Comparison of ENCODE assay signal across 15 cellular contexts in the genomic region with DNA sequence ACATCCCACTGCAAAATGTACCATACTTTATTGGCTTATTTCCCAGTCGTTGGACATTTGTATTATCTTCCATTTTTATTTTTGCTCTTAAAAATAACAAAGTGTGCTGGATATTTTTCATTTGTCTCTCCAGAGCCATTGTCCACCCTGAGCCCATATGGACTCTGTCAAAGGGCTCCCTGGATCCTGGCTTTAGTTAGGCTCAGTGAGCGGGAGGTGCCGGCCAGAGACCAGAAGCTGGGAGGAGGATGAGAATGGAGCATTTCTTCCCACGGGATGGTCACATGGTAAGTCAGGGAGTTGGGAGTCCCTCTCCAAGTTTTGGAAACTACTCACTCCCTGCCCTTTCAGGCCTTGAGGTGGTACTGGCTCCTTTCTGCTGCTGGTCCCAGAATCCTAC.
DNase-seq lines count a peak whose midpoint lies in the region; ATAC-seq, FAIRE-seq and TF ChIP-seq lines count a peak whose summit lies in the region.
"Had no signal": no experiment of that assay in that cellular context is flagged by ENCODE, and none has a peak within 500 bp of the region (broad histone marks: within the 10 kb centered on the region; RNA-seq: fewer than 3 reads in every experiment).

No MANE protein-coding gene starts in this region.

- no peak overlapping the region for H3K4me3 Mint-ChIP-seq in neural progenitor cell
- H3K4me3 Mint-ChIP-seq in naive thymus-derived CD8-positive, alpha-beta T cell, result no peak overlapping the region
- H3K4me3 Mint-ChIP-seq: CD14-positive monocyte; CD4-positive, alpha-beta memory T cell had no signal

- POLR2A ChIA-PET in naive thymus-derived CD8-positive, alpha-beta T cell (lab: Charles Lee), result no interaction called here

- H4K20me1 ChIP-seq in neural progenitor cell (ENCODE audit: low read depth), result no peaks in the 10 kb centered on the region
- H4K20me1 ChIP-seq: BLaER1 had no signal

- H3K9ac ChIP-seq in neural progenitor cell, result no peak overlapping the region
- H3K9ac ChIP-seq: BLaER1 had no signal

- H2AFZ ChIP-seq in neural progenitor cell (replicated peaks), result peak overlapping the region; percentile 72

- H3K27ac Mint-ChIP-seq in neural progenitor cell, result no peak overlapping the region
- no peak overlapping the region for H3K27ac Mint-ChIP-seq in naive thymus-derived CD8-positive, alpha-beta T cell
- H3K27ac Mint-ChIP-seq: CD14-positive monocyte; CD4-positive, alpha-beta memory T cell had no signal

- TF ChIP-seq CTCF in bronchial epithelial cell (IDR thresholded peaks at IDR 0.05; ENCODE audit: insufficient read depth, low read length, severe bottlenecking) (no peak), neural progenitor cell (IDR thresholded peaks at IDR 0.05) (no peak), vagina (IDR thresholded peaks at IDR 0.05) (no peak)

- FAIRE-seq in bronchial epithelial cell (lab: Jason Lieb, UNC), result peak; percentile 36

- H3K9me3 ChIP-seq in neural progenitor cell (ENCODE audit: low read depth), result peaks cover 10% of the 10 kb centered on the region
- H3K9me3 ChIP-seq in vagina, result no peaks in the 10 kb centered on the region
- H3K9me3 ChIP-seq: A549, BLaER1, HAP-1 had no signal

- H3K36me3 ChIP-seq in bronchial epithelial cell (ENCODE audit: control insufficient read depth, insufficient read depth, low read length) (no peaks in the 10 kb centered on the region), neural progenitor cell (no peaks in the 10 kb centered on the region), vagina (no peaks in the 10 kb centered on the region)
- H3K36me3 ChIP-seq: BLaER1, HAP-1 had no signal

- no peak for TF ChIP-seq POLR2A in vagina (IDR thresholded peaks at IDR 0.05)

- H3K4me1 ChIP-seq in neural progenitor cell (peaks cover 5% of the 10 kb centered on the region), vagina (peaks cover 16% of the 10 kb centered on the region)
- H3K4me1 ChIP-seq: A549, BLaER1, HAP-1 had no signal

- H3K27me3 Mint-ChIP-seq in neural progenitor cell (ENCODE audit: insufficient read depth, low read depth), result no peaks in the 10 kb centered on the region
- peaks cover 0 to 33% (median 0%) of the 10 kb centered on the region in 5 donors for H3K27me3 Mint-ChIP-seq in naive thymus-derived CD8-positive, alpha-beta T cell
- H3K27me3 Mint-ChIP-seq: CD4-positive, alpha-beta memory T cell had no signal

- H3F3A ChIP-seq in neural progenitor cell (ENCODE audit: low read depth), result no peaks in the 10 kb centered on the region

- peaks cover 11% of the 10 kb centered on the region for H3K9me3 Mint-ChIP-seq in neural progenitor cell
- no peaks in the 10 kb centered on the region for H3K9me3 Mint-ChIP-seq in naive thymus-derived CD8-positive, alpha-beta T cell

- H3K27ac ChIP-seq in neural progenitor cell (no peak overlapping the region), vagina (peak overlapping the region; percentile 9)
- H3K27ac ChIP-seq: 22Rv1, A549, BLaER1 had no signal

- no peak overlapping the region for H3K4me2 ChIP-seq in neural progenitor cell
- H3K4me2 ChIP-seq: A549, BLaER1 had no signal

- intact Hi-C loops in Right ventricle myocardium inferior (cut with DNase I) (no loop called here), cardiac septum (cut with DNase I) (no loop called here), vagina (cut with DNase I) (no loop called here)

- peaks cover 12% of the 10 kb centered on the region for H3K4me1 Mint-ChIP-seq in neural progenitor cell
- no peaks in the 10 kb centered on the region for H3K4me1 Mint-ChIP-seq in naive thymus-derived CD8-positive, alpha-beta T cell
- H3K4me1 Mint-ChIP-seq: CD14-positive monocyte; CD4-positive, alpha-beta memory T cell had no signal

- H3K79me2 ChIP-seq in neural progenitor cell (ENCODE audit: low read depth), result no peaks in the 10 kb centered on the region

- H3K4me3 ChIP-seq in bronchial epithelial cell (ENCODE audit: low read depth, low read length) (no peak overlapping the region), neural progenitor cell (no peak overlapping the region), vagina (no peak overlapping the region)
- H3K4me3 ChIP-seq: A549, BLaER1, HAP-1 had no signal

- in situ Hi-C loops in ACHN (cut with HindIII; ENCODE audit: low pct_ligation_motif_present, low pct_unique_long_range_greater_than_20kb, low sequenced_read_pairs), result no loop called here

- DNase-seq in Right ventricle myocardium inferior (ENCODE audit: missing footprints) (no peak), cardiac septum (ENCODE audit: low spot score) (no peak), bronchial epithelial cell (ENCODE audit: low read depth) (no peak), neural progenitor cell (ENCODE audit: low spot score) (no peak), vagina (ENCODE audit: extremely low spot score in 2 of 2) (no peak), ACHN (no peak)
- DNase-seq in naive thymus-derived CD8-positive, alpha-beta T cell, result no peak
- DNase-seq: CD4-positive, alpha-beta memory T cell; DMS79 treated with DMSO at 0.1 percent for 48 hours; GF-D8 had no signal

- peaks cover 1% of the 10 kb centered on the region for H3K36me3 Mint-ChIP-seq in neural progenitor cell
- H3K36me3 Mint-ChIP-seq in naive thymus-derived CD8-positive, alpha-beta T cell, result no peaks in the 10 kb centered on the region
- H3K36me3 Mint-ChIP-seq: CD14-positive monocyte; CD4-positive, alpha-beta memory T cell had no signal

- H3K27me3 ChIP-seq in bronchial epithelial cell (ENCODE audit: control insufficient read depth, insufficient read depth, low read length) (no peaks in the 10 kb centered on the region), neural progenitor cell (no peaks in the 10 kb centered on the region), vagina (no peaks in the 10 kb centered on the region)
- H3K27me3 ChIP-seq: BLaER1 had no signal

- peak; percentile 39 for ATAC-seq in Right ventricle myocardium inferior
- no peak for ATAC-seq in naive thymus-derived CD8-positive, alpha-beta T cell
- ATAC-seq: A549 had no signal
